In the genomic region with DNA sequence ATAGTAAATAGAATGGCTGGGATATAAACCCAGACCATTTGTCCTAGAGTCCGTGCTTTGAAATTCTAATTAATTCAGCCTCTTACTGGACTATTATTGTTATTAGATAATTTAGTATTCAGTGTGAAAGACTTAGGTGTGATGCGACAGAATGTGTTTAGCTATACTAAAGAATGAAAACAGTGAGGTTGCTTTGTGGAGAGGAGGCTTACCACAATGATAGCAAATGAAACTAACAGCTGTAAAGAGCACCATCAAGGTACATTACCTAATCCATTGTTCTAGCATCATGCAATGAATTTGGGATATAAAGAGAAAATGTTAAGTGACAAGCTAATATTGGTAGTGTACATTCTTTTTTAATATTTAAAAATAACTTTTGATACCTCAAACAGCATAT, we compare ENCODE assay signal across 12 cellular contexts.
DNase-seq lines count a peak whose midpoint lies in the region; ATAC-seq and TF ChIP-seq lines count a peak whose summit lies in the region.
"Had no signal": no experiment of that assay in that cellular context is flagged by ENCODE, and none has a peak within 500 bp of the region (broad histone marks: within the 10 kb centered on the region; RNA-seq: fewer than 3 reads in every experiment).

No MANE protein-coding gene starts in this region.

- H3K4me1 Mint-ChIP-seq in activated T-helper 1 cell treated with anti-CD3 and anti-CD28 coated beads, Interleukin-12 subunit alpha, Interleukin-12 subunit beta, Interleukin-2, Interleukin-4 antibody, amounts not matched to agents 30 ng/mL and 10 ng/mL and 1 ng/mL, durations not matched to agents 14 hours and 24 hours and 36 hours (ENCODE audit: low read depth) = no peaks in the 10 kb centered on the region
- H3K4me1 Mint-ChIP-seq in activated CD8-positive, alpha-beta memory T cell treated with anti-CD3 and anti-CD28 coated beads, Interleukin-2, amount 10 ng/mL, durations not matched to agents 7 days and 5 days = no peaks in the 10 kb centered on the region

- H3K36me3 Mint-ChIP-seq in activated T-helper 1 cell treated with anti-CD3 and anti-CD28 coated beads, Interleukin-12 subunit alpha, Interleukin-12 subunit beta, Interleukin-2, Interleukin-4 antibody, amounts not matched to agents 30 ng/mL and 10 ng/mL and 1 ng/mL, durations not matched to agents 14 hours and 24 hours and 36 hours (ENCODE audit: low read depth) = no peaks in the 10 kb centered on the region
- no peaks in the 10 kb centered on the region for H3K36me3 Mint-ChIP-seq in activated CD8-positive, alpha-beta memory T cell treated with anti-CD3 and anti-CD28 coated beads, Interleukin-2, amount 10 ng/mL, durations not matched to agents 7 days and 5 days

- no peak overlapping the region for H3K4me3 Mint-ChIP-seq in activated T-helper 1 cell treated with anti-CD3 and anti-CD28 coated beads, Interleukin-12 subunit alpha, Interleukin-12 subunit beta, Interleukin-2, Interleukin-4 antibody, amounts not matched to agents 30 ng/mL and 10 ng/mL and 1 ng/mL, durations not matched to agents 14 hours and 24 hours and 36 hours
- no peak overlapping the region for H3K4me3 Mint-ChIP-seq in activated CD8-positive, alpha-beta memory T cell treated with anti-CD3 and anti-CD28 coated beads, Interleukin-2, amount 10 ng/mL, durations not matched to agents 7 days and 5 days

- TF ChIP-seq CTCF in GM13976 (IDR thresholded peaks at IDR 0.05; ENCODE audit: borderline replicate concordance, control extremely low read depth, extremely low read depth, insufficient read depth, missing control alignments) = no peak

- no peaks in the 10 kb centered on the region for H3K27me3 Mint-ChIP-seq in activated T-helper 1 cell treated with anti-CD3 and anti-CD28 coated beads, Interleukin-12 subunit alpha, Interleukin-12 subunit beta, Interleukin-2, Interleukin-4 antibody, amounts not matched to agents 30 ng/mL and 10 ng/mL and 1 ng/mL, durations not matched to agents 14 hours and 24 hours and 36 hours (ENCODE audit: insufficient read depth)
- H3K27me3 Mint-ChIP-seq in activated CD8-positive, alpha-beta memory T cell treated with anti-CD3 and anti-CD28 coated beads, Interleukin-2, amount 10 ng/mL, durations not matched to agents 7 days and 5 days = no peaks in the 10 kb centered on the region
- H3K27me3 Mint-ChIP-seq: progenitor cell of endocrine pancreas had no signal

- no peak overlapping the region for H3K27ac Mint-ChIP-seq in activated T-helper 1 cell treated with anti-CD3 and anti-CD28 coated beads, Interleukin-12 subunit alpha, Interleukin-12 subunit beta, Interleukin-2, Interleukin-4 antibody, amounts not matched to agents 30 ng/mL and 10 ng/mL and 1 ng/mL, durations not matched to agents 14 hours and 24 hours and 36 hours
- no peak overlapping the region for H3K27ac Mint-ChIP-seq in activated CD8-positive, alpha-beta memory T cell treated with anti-CD3 and anti-CD28 coated beads, Interleukin-2, amount 10 ng/mL, durations not matched to agents 7 days and 5 days
- H3K27ac Mint-ChIP-seq: progenitor cell of endocrine pancreas had no signal

- in situ Hi-C loops in GM13976 (cut with MboI; ENCODE audit: low sequenced_read_pairs, unreplicated experiment) = no loop called here

- ATAC-seq in GM19395 (IDR thresholded peaks at IDR 0.05; ENCODE audit: unreplicated experiment) (peak; percentile 99), HG02759 (IDR thresholded peaks at IDR 0.05; ENCODE audit: unreplicated experiment) (peak; percentile 96), HG03196 (IDR thresholded peaks at IDR 0.05; ENCODE audit: unreplicated experiment) (peak; percentile 84)
- no peak for ATAC-seq in activated CD8-positive, alpha-beta memory T cell treated with anti-CD3 and anti-CD28 coated beads, Interleukin-2, amount 10 ng/mL, durations not matched to agents 7 days and 5 days
- ATAC-seq: A549 had no signal

- peak; percentile 44 for DNase-seq in GM13976 (ENCODE audit: low spot score)
- DNase-seq in HuH-7 (ENCODE audit: low spot score) = no peak
- DNase-seq in iPS-NIHi7 (ENCODE audit: extremely low spot score) = no peak
- DNase-seq in activated T-helper 1 cell treated with anti-CD3 and anti-CD28 coated beads, Interleukin-12 subunit alpha, Interleukin-12 subunit beta, Interleukin-2, Interleukin-4 antibody, amounts not matched to agents 30 ng/mL and 10 ng/mL and 1 ng/mL, durations not matched to agents 14 hours and 24 hours and 36 hours (ENCODE audit: low spot score) = no peak
- DNase-seq in activated CD8-positive, alpha-beta memory T cell treated with anti-CD3 and anti-CD28 coated beads, Interleukin-2, amount 10 ng/mL, durations not matched to agents 7 days and 5 days = no peak
- DNase-seq: activated CD4-positive, alpha-beta T cell treated with anti-CD3 and anti-CD28 coated beads for 1 hour; foreskin fibroblast had no signal

- no peaks in the 10 kb centered on the region for H3K9me3 Mint-ChIP-seq in activated T-helper 1 cell treated with anti-CD3 and anti-CD28 coated beads, Interleukin-12 subunit alpha, Interleukin-12 subunit beta, Interleukin-2, Interleukin-4 antibody, amounts not matched to agents 30 ng/mL and 10 ng/mL and 1 ng/mL, durations not matched to agents 14 hours and 24 hours and 36 hours
- H3K9me3 Mint-ChIP-seq in activated CD8-positive, alpha-beta memory T cell treated with anti-CD3 and anti-CD28 coated beads, Interleukin-2, amount 10 ng/mL, durations not matched to agents 7 days and 5 days (ENCODE audit: low read depth) = no peaks in the 10 kb centered on the region

- intact Hi-C loops in activated T-helper 1 cell treated with anti-CD3 and anti-CD28 coated beads, Interleukin-12 subunit alpha, Interleukin-12 subunit beta, Interleukin-2, Interleukin-4 antibody, amounts not matched to agents 30 ng/mL and 10 ng/mL and 1 ng/mL, durations not matched to agents 14 hours and 24 hours and 36 hours (cut with micrococcal nuclease) = no loop called here

- CTCF ChIA-PET in activated CD8-positive, alpha-beta memory T cell treated with anti-CD3 and anti-CD28 coated beads, Interleukin-2, amount 10 ng/mL, durations not matched to agents 7 days and 5 days (lab: Charles Lee) = no interaction called here
